15 cellular contexts compared by ENCODE assay signal in genomic region chr14:91919814-91920213, GRCh38. TPM values are rescaled to one million over a fixed set of nuclear protein-coding genes. Genes with fewer than 3 reads are reported as not detected.
DNase-seq lines count a peak whose midpoint lies in the region; ATAC-seq, FAIRE-seq and TF ChIP-seq lines count a peak whose summit lies in the region.
"Had no signal": no experiment of that assay in that cellular context is flagged by ENCODE, and none has a peak within 500 bp of the region (broad histone marks: within the 10 kb centered on the region; RNA-seq: fewer than 3 reads in every experiment).

No MANE protein-coding gene starts in this region.

- H3K79me2 ChIP-seq in HepG2 (ENCODE audit: insufficient read depth, low read length), result no peaks in the 10 kb centered on the region
- H3K79me2 ChIP-seq: parathyroid adenoma had no signal

- 49% methylated on average over 4 of the region's 4 CpGs for WGBS in liver
- 50% methylated on average over 3 of the region's 4 CpGs for WGBS in HepG2 (ENCODE audit: low lambda C conversion rate)

- in situ Hi-C loops in HepG2 (cut with HindIII; ENCODE audit: extremely low pct_ligation_motif_present, low pct_unique_long_range_greater_than_20kb), result loop anchor here (25.0 kb wide), 1 partner anchor 258 kb away; no protein-coding TSS in a partner anchor

- H3K27ac ChIP-seq in liver (ENCODE audit: low read depth in 1 of 2, low read length in 2 of 2) (no peak overlapping the region), HepG2 (ENCODE audit: extremely low read length, insufficient read depth, low read length) (no peak overlapping the region)
- H3K27ac ChIP-seq: A549, parathyroid adenoma, VCaP had no signal

- no peak for FAIRE-seq in HepG2 (lab: Jason Lieb, UNC)
- FAIRE-seq: A549, colon had no signal

- no peak overlapping the region for H3K4me2 ChIP-seq in HepG2 (ENCODE audit: low read depth, low read length)
- H3K4me2 ChIP-seq: A549 had no signal

- H3K9me3 ChIP-seq in liver (ENCODE audit: control insufficient read depth in 4 of 4, low read length in 3 of 4) (no peaks in the 10 kb centered on the region), HepG2 (ENCODE audit: low read length) (no peaks in the 10 kb centered on the region)
- H3K9me3 ChIP-seq: A549 had no signal

- ATAC-seq in HepG2, result no peak
- ATAC-seq in sciatic nerve, result peak; percentile 89
- ATAC-seq in GM19395 (IDR thresholded peaks at IDR 0.05; ENCODE audit: unreplicated experiment), result no peak
- ATAC-seq: A549; stimulated activated effector memory CD8-positive, alpha-beta T cell treated with anti-CD3 and anti-CD28 coated beads, Interleukin-12 subunit alpha, Interleukin-12 subunit beta, amount 100 ng/mL, for 72 hours had no signal

- H3K27me3 ChIP-seq in liver (ENCODE audit: control insufficient read depth in 4 of 4, insufficient read depth in 4 of 4, low read length in 3 of 4) (no peaks in the 10 kb centered on the region), HepG2 (ENCODE audit: control insufficient read depth in 1 of 2, insufficient read depth in 2 of 2, low read length in 2 of 2) (no peaks in the 10 kb centered on the region)

- no peak overlapping the region for H2AFZ ChIP-seq in HepG2 (ENCODE audit: low read length)
- H2AFZ ChIP-seq: parathyroid adenoma had no signal

- no peak overlapping the region for H3K9ac ChIP-seq in liver (ENCODE audit: low read depth in 1 of 2, low read length in 2 of 2)
- H3K9ac ChIP-seq in HepG2 (ENCODE audit: insufficient read depth, low read depth, low read length), result no peak overlapping the region
- H3K9ac ChIP-seq: parathyroid adenoma had no signal

- CTCF ChIA-PET in HepG2 (lab: Yijun Ruan, JAX; ENCODE audit: low intra/inter-chr PET ratio, low total read pairs), result no interaction called here

- H4K20me1 ChIP-seq in HepG2 (ENCODE audit: insufficient read depth, low read length), result no peaks in the 10 kb centered on the region

- no peaks in the 10 kb centered on the region for H3K36me3 ChIP-seq in liver (ENCODE audit: control insufficient read depth in 4 of 4, insufficient read depth in 3 of 4, low read depth in 1 of 4, low read length in 3 of 4)
- no peaks in the 10 kb centered on the region for H3K36me3 ChIP-seq in HepG2 (replicated peaks in 1 of 2; ENCODE audit: control insufficient read depth in 1 of 2, insufficient read depth in 2 of 2, low read length in 2 of 2)

- no peak for TF ChIP-seq CTCF in liver (IDR thresholded peaks at IDR 0.05; ENCODE audit: low read depth, low read length, missing input control)
- no peak for TF ChIP-seq CTCF in HepG2 (CRISPR knock-in tag; IDR thresholded peaks at IDR 0.05)

- no peak for TF ChIP-seq POLR2A in HepG2 (IDR thresholded peaks at IDR 0.05; ENCODE audit: insufficient read depth in 1 of 2, low read depth in 2 of 2, low read length in 2 of 2)

- POLR2A ChIA-PET in HepG2 (lab: Yijun Ruan, JAX), result no interaction called here

- no peak for DNase-seq in HepG2 (ENCODE audit: low spot score)
- DNase-seq in globus pallidus (ENCODE audit: low spot score), result peak; percentile 17
- no peak for DNase-seq in sciatic nerve (ENCODE audit: low spot score)
- no peak for DNase-seq in NCI-H345 (lab: John Stamatoyannopoulos, UW)
- no peak for DNase-seq in activated CD4-positive, CD25-positive, alpha-beta regulatory T cell treated with anti-CD3 and anti-CD28 coated beads, Interleukin-2, amount 50 U/mL, for 72 hours
- no peak for DNase-seq in stimulated activated CD4-positive, alpha-beta T cell treated with anti-CD3 and anti-CD28 coated beads, Interleukin-15, amount 100 ng/mL, for 24 hours
- DNase-seq: activated naive CD4-positive, alpha-beta T cell treated with anti-CD3 and anti-CD28 coated beads, Interleukin-2, amount 50 U/mL, for 16 hours; NCI-H2227 treated with DMSO at 0.1 percent for 48 hours had no signal

- H3K4me1 ChIP-seq in liver (ENCODE audit: control insufficient read depth in 4 of 4, insufficient read depth in 4 of 4, low read length in 3 of 4) (peaks cover 0 to 7% (median 4%) of the 10 kb centered on the region in 4 donors), HepG2 (ENCODE audit: insufficient read depth, low read length) (no peaks in the 10 kb centered on the region)
- H3K4me1 ChIP-seq: A549 had no signal

- intact Hi-C loops in HepG2 (cut with micrococcal nuclease; ENCODE audit: unreplicated experiment) (no loop called here), sciatic nerve (cut with DNase I) (no loop called here)

- no TSS peak for BruUV-seq in HepG2 (replicated peaks; lab: Mats Ljungman, UMichigan)

- no peak overlapping the region for H3K4me3 ChIP-seq in liver (ENCODE audit: low read depth in 1 of 3, low read length in 3 of 3)
- H3K4me3 ChIP-seq in HepG2 (replicated peaks in 1 of 3; ENCODE audit: insufficient read depth in 1 of 3, low read depth in 2 of 3, low read length in 3 of 3), result no peak overlapping the region
- H3K4me3 ChIP-seq: A549 had no signal

- TF ChIP-seq EP300 in HepG2 (IDR thresholded peaks at IDR 0.05; ENCODE audit: low read depth in 2 of 2, low read length in 2 of 2), result no peak
- TF ChIP-seq EP300 in HepG2 (CRISPR knock-in tag; IDR thresholded peaks at IDR 0.05; ENCODE audit: borderline replicate concordance), result no peak

- TF ChIP-seq RAD21 in liver (IDR thresholded peaks at IDR 0.05), result no peak
- no peak for TF ChIP-seq RAD21 in HepG2 (CRISPR knock-in tag; IDR thresholded peaks at IDR 0.05)

TF ChIP-seq in liver, 16 proteins besides CTCF, POLR2A, EP300 and RAD21:
- TF ChIP-seq FOXA1 (IDR thresholded peaks at IDR 0.05) (no peak), NR2F2 (IDR thresholded peaks at IDR 0.05) (peak; percentile 59)
TF ChIP-seq in liver: peak in this region for 1.

RNA-seq across cellular contexts. Expression of gene FBLN5, which starts 27.7 kb away (rescaled TPM):
- total RNA-seq in liver (10 to 100 TPM in 1 of 2 donors, 1 to 10 TPM in 1; 3.9 to 18.7 TPM), HepG2 (2016; rRNA removed; fragmentation: Illumina TruSeq; extraction: Trizol) (0.60 and 0.77 TPM in 2 replicates), sciatic nerve (172 TPM)
- polyA plus RNA-seq in liver (10 to 100 TPM; 10.9 to 21.8 TPM), HepG2 (2011; rRNA removed) (0.38 and 0.71 TPM in 2 replicates)
- total RNA-seq in HepG2 (2016; cell fraction: cytosol; rRNA removed; fragmentation: Illumina TruSeq; extraction: Trizol; ENCODE audit: low read depth), result 0.09 and 0.30 TPM in 2 replicates
- 0.43 and 0.54 TPM in 2 replicates for total RNA-seq in HepG2 (2016; cell fraction: insoluble cytoplasmic fraction; rRNA removed; fragmentation: Illumina TruSeq; extraction: Trizol)
- 0.45 and 0.68 TPM in 2 replicates for total RNA-seq in HepG2 (2016; cell fraction: membrane; rRNA removed; fragmentation: Illumina TruSeq; extraction: Trizol)
- total RNA-seq in HepG2 (2016; cell fraction: nucleus; rRNA removed; fragmentation: Illumina TruSeq; extraction: Trizol), result 0.66 and 0.96 TPM in 2 replicates
- polyA plus RNA-seq in HepG2 (2011; cell fraction: cytosol; rRNA removed), result 0.15 and 0.74 TPM in 2 replicates
- 0.23 and 0.81 TPM in 2 replicates for polyA plus RNA-seq in HepG2 (2011; cell fraction: nucleus; rRNA removed)
- 30.3 and 36.9 TPM in 2 replicates for polyA plus RNA-seq in HepG2 (2012)
- polyA plus RNA-seq in HepG2 (2016; cell fraction: cytosol; fragmentation: Illumina TruSeq; extraction: Trizol; ENCODE audit: low read depth), result 0.29 and 0.35 TPM in 2 replicates
- 0.86 and 1.8 TPM in 2 replicates for polyA plus RNA-seq in HepG2 (2016; cell fraction: insoluble cytoplasmic fraction; fragmentation: Illumina TruSeq; extraction: Trizol; ENCODE audit: low read depth)
- polyA plus RNA-seq in HepG2 (2016; cell fraction: membrane; fragmentation: Illumina TruSeq; extraction: Trizol; ENCODE audit: low read depth), result 0.79 and 1.0 TPM in 2 replicates
- 1.5 and 2.6 TPM in 2 replicates for polyA plus RNA-seq in HepG2 (2016; cell fraction: nucleus; fragmentation: Illumina TruSeq; extraction: Trizol; ENCODE audit: insufficient read depth, low read depth)
- polyA minus RNA-seq in HepG2 (2011; rRNA and poly(A)+ RNA removed; ENCODE audit: low replicate concordance), result 0.46 and 2.9 TPM in 2 replicates
- 0.44 and 0.89 TPM in 2 replicates for polyA minus RNA-seq in HepG2 (2011; cell fraction: cytosol; rRNA and poly(A)+ RNA removed)
- 0.75 and 0.77 TPM in 2 replicates for polyA minus RNA-seq in HepG2 (2011; cell fraction: nucleus; rRNA and poly(A)+ RNA removed)

RNA-seq across cellular contexts. Expression of gene TC2N, which starts 52.5 kb away (rescaled TPM):
- total RNA-seq in liver, result 1 to 10 TPM; 1.9 to 6.4 TPM
- 1 to 10 TPM in 1 of 2 donors, under 1 TPM in 1; 0.62 to 1.3 TPM for polyA plus RNA-seq in liver
- not detected in 2 replicates for total RNA-seq in HepG2 (2016; rRNA removed; fragmentation: Illumina TruSeq; extraction: Trizol)
- total RNA-seq in HepG2 (2016; cell fraction: cytosol; rRNA removed; fragmentation: Illumina TruSeq; extraction: Trizol; ENCODE audit: low read depth), result not detected in 2 replicates
- total RNA-seq in HepG2 (2016; cell fraction: insoluble cytoplasmic fraction; rRNA removed; fragmentation: Illumina TruSeq; extraction: Trizol), result not detected in 2 replicates
- not detected in 2 replicates for total RNA-seq in HepG2 (2016; cell fraction: membrane; rRNA removed; fragmentation: Illumina TruSeq; extraction: Trizol)
- total RNA-seq in HepG2 (2016; cell fraction: nucleus; rRNA removed; fragmentation: Illumina TruSeq; extraction: Trizol), result not detected in 2 replicates
- polyA plus RNA-seq in HepG2 (2011; rRNA removed), result 0.03 TPM in 1 of 2 replicates, not detected in the other
- polyA plus RNA-seq in HepG2 (2011; cell fraction: cytosol; rRNA removed), result 0.14 TPM in 1 of 2 replicates, not detected in the other
- not detected in 2 replicates for polyA plus RNA-seq in HepG2 (2011; cell fraction: nucleus; rRNA removed)
- polyA plus RNA-seq in HepG2 (2012), result 0.05 TPM in 1 of 2 replicates, not detected in the other
- not detected in 2 replicates for polyA plus RNA-seq in HepG2 (2016; cell fraction: cytosol; fragmentation: Illumina TruSeq; extraction: Trizol; ENCODE audit: low read depth)
- not detected in 2 replicates for polyA plus RNA-seq in HepG2 (2016; cell fraction: insoluble cytoplasmic fraction; fragmentation: Illumina TruSeq; extraction: Trizol; ENCODE audit: low read depth)
- polyA plus RNA-seq in HepG2 (2016; cell fraction: membrane; fragmentation: Illumina TruSeq; extraction: Trizol; ENCODE audit: low read depth), result not detected in 2 replicates
- not detected in 2 replicates for polyA plus RNA-seq in HepG2 (2016; cell fraction: nucleus; fragmentation: Illumina TruSeq; extraction: Trizol; ENCODE audit: insufficient read depth, low read depth)
- polyA minus RNA-seq in HepG2 (2011; rRNA and poly(A)+ RNA removed; ENCODE audit: low replicate concordance), result 9.2 TPM in 1 of 2 replicates, not detected in the other
- polyA minus RNA-seq in HepG2 (2011; cell fraction: cytosol; rRNA and poly(A)+ RNA removed), result not detected in 2 replicates
- 0.26 TPM in 1 of 2 replicates, not detected in the other for polyA minus RNA-seq in HepG2 (2011; cell fraction: nucleus; rRNA and poly(A)+ RNA removed)
- 13.2 TPM for total RNA-seq in sciatic nerve
